11 cellular contexts compared by ENCODE assay signal in the genomic region with DNA sequence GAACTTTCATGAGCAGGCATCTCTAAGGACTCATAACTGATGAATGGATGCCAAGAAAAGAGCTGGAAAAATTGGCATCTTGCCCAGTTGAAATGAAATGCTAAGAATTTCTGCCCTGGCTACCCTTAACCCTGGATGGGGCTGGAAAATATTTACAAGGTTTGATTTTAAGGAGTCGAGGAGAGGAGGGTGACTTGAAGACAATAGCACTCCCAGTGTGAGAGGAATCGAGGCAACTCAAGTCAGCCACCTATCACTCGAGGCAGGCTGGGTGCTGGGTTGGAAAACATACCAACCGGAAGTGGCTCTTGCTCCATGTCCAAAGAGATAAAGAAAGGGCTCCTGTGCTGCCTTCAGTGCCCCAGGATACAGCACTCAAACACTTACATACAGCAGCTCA. TPM values are rescaled to one million over a fixed set of nuclear protein-coding genes. Genes with fewer than 3 reads are reported as not detected.
DNase-seq lines count a peak whose midpoint lies in the region; ATAC-seq and TF ChIP-seq lines count a peak whose summit lies in the region.
"Had no signal": no experiment of that assay in that cellular context is flagged by ENCODE, and none has a peak within 500 bp of the region (broad histone marks: within the 10 kb centered on the region; RNA-seq: fewer than 3 reads in every experiment).

No MANE protein-coding gene starts in this region.

- no peak for TF ChIP-seq EP300 in upper lobe of left lung (IDR thresholded peaks at IDR 0.05)

- ATAC-seq in upper lobe of left lung (ENCODE audit: low FRiP score in 2 of 2), result peak in 1 of 2 donors; percentile 11
- no peak for ATAC-seq in stimulated activated naive B cell treated with anti-CD40 and anti-IgM and Interleukin-4, amounts not matched to agents 10 μg/mL and 1 μg/mL and 100 μg/mL, for 72 hours (replicated peaks)
- no peak for ATAC-seq in HG02840 (IDR thresholded peaks at IDR 0.05; ENCODE audit: low FRiP score, unreplicated experiment)
- ATAC-seq: activated CD4-positive, alpha-beta T cell treated with anti-CD3 and anti-CD28 coated beads for 36 hours had no signal

- peaks cover 63% of the 10 kb centered on the region for H3K4me1 Mint-ChIP-seq in mesothelial cell of epicardium
- peaks cover 0 to 1% of the 10 kb centered on the region in 2 donors for H3K4me1 Mint-ChIP-seq in stimulated activated naive B cell treated with anti-CD40 and anti-IgM and Interleukin-4, amounts not matched to agents 10 μg/mL and 1 μg/mL and 100 μg/mL, for 72 hours
- H3K4me1 Mint-ChIP-seq: activated CD4-positive, alpha-beta T cell treated with anti-CD3 and anti-CD28 coated beads for 36 hours had no signal

- H3K27ac ChIP-seq in dorsolateral prefrontal cortex (peak overlapping the region in 34 of 59 donors; percentile 8 to 92 (median 49)), upper lobe of left lung (peak overlapping the region; percentile 4 to 62 (median 26))

- H3K36me3 ChIP-seq in upper lobe of left lung, result no peaks in the 10 kb centered on the region
- H3K36me3 ChIP-seq: HAP-1 had no signal

- peaks cover 28 to 65% (median 41%) of the 10 kb centered on the region in 4 donors for H3K4me1 ChIP-seq in upper lobe of left lung

- H3K27me3 Mint-ChIP-seq in mesothelial cell of epicardium (ENCODE audit: low read depth), result no peaks in the 10 kb centered on the region
- H3K27me3 Mint-ChIP-seq in stimulated activated naive B cell treated with anti-CD40 and anti-IgM and Interleukin-4, amounts not matched to agents 10 μg/mL and 1 μg/mL and 100 μg/mL, for 72 hours, result peaks cover 5% of the 10 kb centered on the region in 2 donors

- TF ChIP-seq POLR2A in upper lobe of left lung (IDR thresholded peaks at IDR 0.05), result no peak

- 15 to 25% methylated on average over 4 of the region's 4 CpGs for WGBS in upper lobe of left lung, 2 donors

- peak overlapping the region; percentile 90 for H3K27ac Mint-ChIP-seq in mesothelial cell of epicardium
- H3K27ac Mint-ChIP-seq in stimulated activated naive B cell treated with anti-CD40 and anti-IgM and Interleukin-4, amounts not matched to agents 10 μg/mL and 1 μg/mL and 100 μg/mL, for 72 hours, result no peak overlapping the region
- H3K27ac Mint-ChIP-seq: activated CD4-positive, alpha-beta T cell treated with anti-CD3 and anti-CD28 coated beads for 36 hours had no signal

- peak overlapping the region in 41 of 59 donors; percentile 3 to 76 (median 48) for H3K4me3 ChIP-seq in dorsolateral prefrontal cortex
- no peak overlapping the region for H3K4me3 ChIP-seq in upper lobe of left lung
- H3K4me3 ChIP-seq: HAP-1 had no signal

- no peaks in the 10 kb centered on the region for H3K36me3 Mint-ChIP-seq in mesothelial cell of epicardium
- no peaks in the 10 kb centered on the region for H3K36me3 Mint-ChIP-seq in stimulated activated naive B cell treated with anti-CD40 and anti-IgM and Interleukin-4, amounts not matched to agents 10 μg/mL and 1 μg/mL and 100 μg/mL, for 72 hours

- DNase-seq in NCI-H1105 treated with DMSO at 0.1 percent for 48 hours (lab: John Stamatoyannopoulos, UW) (peak; percentile 5), NCI-H1105 (lab: John Stamatoyannopoulos, UW) (no peak), dorsolateral prefrontal cortex (no peak), mesothelial cell of epicardium (ENCODE audit: low spot score in 2 of 2, unreplicated experiment in 2 of 2) (no peak), upper lobe of left lung (no peak), GM19240 (ENCODE audit: insufficient read length, low spot score) (no peak)
- DNase-seq in stimulated activated naive B cell treated with anti-CD40 and anti-IgM and Interleukin-4, amounts not matched to agents 10 μg/mL and 1 μg/mL and 100 μg/mL, for 72 hours, result no peak
- DNase-seq: activated CD4-positive, alpha-beta T cell treated with anti-CD3 and anti-CD28 coated beads for 36 hours; stimulated activated CD4-positive, alpha-beta T cell treated with anti-CD3 and anti-CD28 coated beads, Interleukin-2, amount 100 ng/mL, for 24 hours had no signal

- H3K4me3 Mint-ChIP-seq in mesothelial cell of epicardium, result no peak overlapping the region
- no peak overlapping the region for H3K4me3 Mint-ChIP-seq in stimulated activated naive B cell treated with anti-CD40 and anti-IgM and Interleukin-4, amounts not matched to agents 10 μg/mL and 1 μg/mL and 100 μg/mL, for 72 hours
- H3K4me3 Mint-ChIP-seq: activated CD4-positive, alpha-beta T cell treated with anti-CD3 and anti-CD28 coated beads for 36 hours had no signal

- no peak for TF ChIP-seq CTCF in dorsolateral prefrontal cortex (IDR thresholded peaks at IDR 0.05 in 54 of 56, conservative IDR thresholded peaks at IDR 0.05 in 2 of 56; ENCODE audit: low read depth in 1 of 56, partially characterized antibody in 56 of 56)
- TF ChIP-seq CTCF in mesothelial cell of epicardium (IDR thresholded peaks at IDR 0.05; ENCODE audit: unreplicated experiment), result no peak
- TF ChIP-seq CTCF in upper lobe of left lung (IDR thresholded peaks at IDR 0.05), result no peak

- no peaks in the 10 kb centered on the region for H3K9me3 Mint-ChIP-seq in mesothelial cell of epicardium
- H3K9me3 Mint-ChIP-seq in stimulated activated naive B cell treated with anti-CD40 and anti-IgM and Interleukin-4, amounts not matched to agents 10 μg/mL and 1 μg/mL and 100 μg/mL, for 72 hours, result no peaks in the 10 kb centered on the region

- no peaks in the 10 kb centered on the region for H3K27me3 ChIP-seq in dorsolateral prefrontal cortex
- H3K27me3 ChIP-seq in upper lobe of left lung, result no peaks in the 10 kb centered on the region

- no peaks in the 10 kb centered on the region for H3K9me3 ChIP-seq in upper lobe of left lung
- H3K9me3 ChIP-seq: HAP-1 had no signal

- intact Hi-C loops in dorsolateral prefrontal cortex (cut with DNase I), result loop anchor here (10.0 kb wide), 3 partner anchors 185 to 245 kb away; a partner anchor contains a TSS

RNA-seq across cellular contexts. Expression of a gene that starts 5.1 kb away (rescaled TPM):
- total RNA-seq in dorsolateral prefrontal cortex (100 to 1,000 TPM in 10 of 120 experiments, 10 to 100 TPM in 110; 36.7 to 110 (median 81.6) TPM), mesothelial cell of epicardium (41.3 to 46.2 TPM (median 43.2 TPM) in 3 replicates), upper lobe of left lung (10 to 100 TPM; 28.3 to 68.9 (median 36.3) TPM)
- total RNA-seq: activated CD4-positive, alpha-beta T cell treated with anti-CD3 and anti-CD28 coated beads for 36 hours had no signal

Comparison
In these comparisons a context has a peak if more than half of its experiments do, and no peak if none do; other contexts are left out.
1. H3K4me3 ChIP-seq: peak in dorsolateral prefrontal cortex (41 of 59); none in upper lobe of left lung (0 of 4).